In genomic region chr1:244461254-244462071, GRCh38 we compare ENCODE assay signal across 1 cellular context.
TF ChIP-seq lines count a peak whose summit lies in the region.

A gene with protein sequence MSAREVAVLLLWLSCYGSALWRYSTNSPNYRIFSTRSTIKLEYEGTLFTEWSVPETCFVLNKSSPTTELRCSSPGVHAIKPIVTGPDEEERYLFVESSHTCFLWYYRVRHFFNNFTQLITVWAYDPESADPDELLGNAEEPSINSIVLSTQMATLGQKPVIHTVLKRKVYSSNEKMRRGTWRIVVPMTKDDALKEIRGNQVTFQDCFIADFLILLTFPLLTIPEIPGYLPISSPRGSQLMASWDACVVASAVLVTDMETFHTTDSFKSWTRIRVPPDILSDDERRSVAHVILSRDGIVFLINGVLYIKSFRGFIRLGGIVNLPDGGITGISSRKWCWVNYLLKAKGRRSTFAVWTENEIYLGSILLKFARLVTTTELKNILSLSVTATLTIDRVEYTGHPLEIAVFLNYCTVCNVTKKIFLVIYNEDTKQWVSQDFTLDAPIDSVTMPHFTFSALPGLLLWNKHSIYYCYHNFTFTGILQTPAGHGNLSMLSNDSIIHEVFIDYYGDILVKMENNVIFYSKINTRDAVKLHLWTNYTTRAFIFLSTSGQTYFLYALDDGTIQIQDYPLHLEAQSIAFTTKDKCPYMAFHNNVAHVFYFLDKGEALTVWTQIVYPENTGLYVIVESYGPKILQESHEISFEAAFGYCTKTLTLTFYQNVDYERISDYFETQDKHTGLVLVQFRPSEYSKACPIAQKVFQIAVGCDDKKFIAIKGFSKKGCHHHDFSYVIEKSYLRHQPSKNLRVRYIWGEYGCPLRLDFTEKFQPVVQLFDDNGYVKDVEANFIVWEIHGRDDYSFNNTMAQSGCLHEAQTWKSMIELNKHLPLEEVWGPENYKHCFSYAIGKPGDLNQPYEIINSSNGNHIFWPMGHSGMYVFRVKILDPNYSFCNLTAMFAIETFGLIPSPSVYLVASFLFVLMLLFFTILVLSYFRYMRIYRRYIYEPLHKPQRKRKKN (plus strand): TSS chr1:244461273. CDS start chr1:244461430, 157 bp downstream.

TF ChIP-seq in HEK293, 187 proteins besides CTCF, POLR2A, EP300 and RAD21 (continued from another document and continues in another):
- TF ChIP-seq, protein P1, sequence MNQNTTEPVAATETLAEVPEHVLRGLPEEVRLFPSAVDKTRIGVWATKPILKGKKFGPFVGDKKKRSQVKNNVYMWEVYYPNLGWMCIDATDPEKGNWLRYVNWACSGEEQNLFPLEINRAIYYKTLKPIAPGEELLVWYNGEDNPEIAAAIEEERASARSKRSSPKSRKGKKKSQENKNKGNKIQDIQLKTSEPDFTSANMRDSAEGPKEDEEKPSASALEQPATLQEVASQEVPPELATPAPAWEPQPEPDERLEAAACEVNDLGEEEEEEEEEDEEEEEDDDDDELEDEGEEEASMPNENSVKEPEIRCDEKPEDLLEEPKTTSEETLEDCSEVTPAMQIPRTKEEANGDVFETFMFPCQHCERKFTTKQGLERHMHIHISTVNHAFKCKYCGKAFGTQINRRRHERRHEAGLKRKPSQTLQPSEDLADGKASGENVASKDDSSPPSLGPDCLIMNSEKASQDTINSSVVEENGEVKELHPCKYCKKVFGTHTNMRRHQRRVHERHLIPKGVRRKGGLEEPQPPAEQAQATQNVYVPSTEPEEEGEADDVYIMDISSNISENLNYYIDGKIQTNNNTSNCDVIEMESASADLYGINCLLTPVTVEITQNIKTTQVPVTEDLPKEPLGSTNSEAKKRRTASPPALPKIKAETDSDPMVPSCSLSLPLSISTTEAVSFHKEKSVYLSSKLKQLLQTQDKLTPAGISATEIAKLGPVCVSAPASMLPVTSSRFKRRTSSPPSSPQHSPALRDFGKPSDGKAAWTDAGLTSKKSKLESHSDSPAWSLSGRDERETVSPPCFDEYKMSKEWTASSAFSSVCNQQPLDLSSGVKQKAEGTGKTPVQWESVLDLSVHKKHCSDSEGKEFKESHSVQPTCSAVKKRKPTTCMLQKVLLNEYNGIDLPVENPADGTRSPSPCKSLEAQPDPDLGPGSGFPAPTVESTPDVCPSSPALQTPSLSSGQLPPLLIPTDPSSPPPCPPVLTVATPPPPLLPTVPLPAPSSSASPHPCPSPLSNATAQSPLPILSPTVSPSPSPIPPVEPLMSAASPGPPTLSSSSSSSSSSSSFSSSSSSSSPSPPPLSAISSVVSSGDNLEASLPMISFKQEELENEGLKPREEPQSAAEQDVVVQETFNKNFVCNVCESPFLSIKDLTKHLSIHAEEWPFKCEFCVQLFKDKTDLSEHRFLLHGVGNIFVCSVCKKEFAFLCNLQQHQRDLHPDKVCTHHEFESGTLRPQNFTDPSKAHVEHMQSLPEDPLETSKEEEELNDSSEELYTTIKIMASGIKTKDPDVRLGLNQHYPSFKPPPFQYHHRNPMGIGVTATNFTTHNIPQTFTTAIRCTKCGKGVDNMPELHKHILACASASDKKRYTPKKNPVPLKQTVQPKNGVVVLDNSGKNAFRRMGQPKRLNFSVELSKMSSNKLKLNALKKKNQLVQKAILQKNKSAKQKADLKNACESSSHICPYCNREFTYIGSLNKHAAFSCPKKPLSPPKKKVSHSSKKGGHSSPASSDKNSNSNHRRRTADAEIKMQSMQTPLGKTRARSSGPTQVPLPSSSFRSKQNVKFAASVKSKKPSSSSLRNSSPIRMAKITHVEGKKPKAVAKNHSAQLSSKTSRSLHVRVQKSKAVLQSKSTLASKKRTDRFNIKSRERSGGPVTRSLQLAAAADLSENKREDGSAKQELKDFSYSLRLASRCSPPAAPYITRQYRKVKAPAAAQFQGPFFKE (tag by site-specific recombination; IDR thresholded peaks at IDR 0.05; ENCODE audit: borderline replicate concordance) = no peak
- TF ChIP-seq INSM2 (tag by site-specific recombination; IDR thresholded peaks at IDR 0.05) (no peak), KLF7 (tag by site-specific recombination; IDR thresholded peaks at IDR 0.05; ENCODE audit: borderline replicate concordance) (0 out of 2 replicates have a peak, but pooled peaks have one; percentile 47), ZNF610 (tag by site-specific recombination; IDR thresholded peaks at IDR 0.05; ENCODE audit: borderline replicate concordance) (peak; percentile 48; the same call in 1 of the 2 replicates), GLIS2 (tag by site-specific recombination; IDR thresholded peaks at IDR 0.05) (peak; percentile 96), ZNF324 (tag by site-specific recombination; IDR thresholded peaks at IDR 0.05) (no peak), ZIC2 (tag by site-specific recombination; IDR thresholded peaks at IDR 0.05) (peak; percentile 47), KLF10 (tag by site-specific recombination; IDR thresholded peaks at IDR 0.05) (no peak), ZNF146 (tag by site-specific recombination; IDR thresholded peaks at IDR 0.05) (peak; percentile 36; the same call in 1 of the 2 replicates), ZNF221 (tag by site-specific recombination; IDR thresholded peaks at IDR 0.05; ENCODE audit: borderline replicate concordance) (no peak), ZNF529 (tag by site-specific recombination; IDR thresholded peaks at IDR 0.05; ENCODE audit: insufficient replicate concordance) (no peak), KLF8 (tag by site-specific recombination; IDR thresholded peaks at IDR 0.05) (peak; percentile 81; the same call in 1 of the 2 replicates), ZNF416 (tag by site-specific recombination; IDR thresholded peaks at IDR 0.05) (no peak), ZNF132 (tag by site-specific recombination; IDR thresholded peaks at IDR 0.05; ENCODE audit: borderline replicate concordance) (no peak), ZNF404 (tag by site-specific recombination; IDR thresholded peaks at IDR 0.05) (no peak), ZFHX2 (tag by site-specific recombination; conservative IDR thresholded peaks at IDR 0.05) (peak; percentile 96), ZBTB1 (tag by site-specific recombination; IDR thresholded peaks at IDR 0.05) (no peak), KLF1 (tag by site-specific recombination; IDR thresholded peaks at IDR 0.05) (peak; percentile 89)
- TF ChIP-seq, protein P2, sequence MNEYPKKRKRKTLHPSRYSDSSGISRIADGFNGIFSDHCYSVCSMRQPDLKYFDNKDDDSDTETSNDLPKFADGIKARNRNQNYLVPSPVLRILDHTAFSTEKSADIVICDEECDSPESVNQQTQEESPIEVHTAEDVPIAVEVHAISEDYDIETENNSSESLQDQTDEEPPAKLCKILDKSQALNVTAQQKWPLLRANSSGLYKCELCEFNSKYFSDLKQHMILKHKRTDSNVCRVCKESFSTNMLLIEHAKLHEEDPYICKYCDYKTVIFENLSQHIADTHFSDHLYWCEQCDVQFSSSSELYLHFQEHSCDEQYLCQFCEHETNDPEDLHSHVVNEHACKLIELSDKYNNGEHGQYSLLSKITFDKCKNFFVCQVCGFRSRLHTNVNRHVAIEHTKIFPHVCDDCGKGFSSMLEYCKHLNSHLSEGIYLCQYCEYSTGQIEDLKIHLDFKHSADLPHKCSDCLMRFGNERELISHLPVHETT (tag by site-specific recombination; IDR thresholded peaks at IDR 0.05) = 0 out of 2 replicates have a peak, but pooled peaks have one; percentile 41
- TF ChIP-seq, protein P3, sequence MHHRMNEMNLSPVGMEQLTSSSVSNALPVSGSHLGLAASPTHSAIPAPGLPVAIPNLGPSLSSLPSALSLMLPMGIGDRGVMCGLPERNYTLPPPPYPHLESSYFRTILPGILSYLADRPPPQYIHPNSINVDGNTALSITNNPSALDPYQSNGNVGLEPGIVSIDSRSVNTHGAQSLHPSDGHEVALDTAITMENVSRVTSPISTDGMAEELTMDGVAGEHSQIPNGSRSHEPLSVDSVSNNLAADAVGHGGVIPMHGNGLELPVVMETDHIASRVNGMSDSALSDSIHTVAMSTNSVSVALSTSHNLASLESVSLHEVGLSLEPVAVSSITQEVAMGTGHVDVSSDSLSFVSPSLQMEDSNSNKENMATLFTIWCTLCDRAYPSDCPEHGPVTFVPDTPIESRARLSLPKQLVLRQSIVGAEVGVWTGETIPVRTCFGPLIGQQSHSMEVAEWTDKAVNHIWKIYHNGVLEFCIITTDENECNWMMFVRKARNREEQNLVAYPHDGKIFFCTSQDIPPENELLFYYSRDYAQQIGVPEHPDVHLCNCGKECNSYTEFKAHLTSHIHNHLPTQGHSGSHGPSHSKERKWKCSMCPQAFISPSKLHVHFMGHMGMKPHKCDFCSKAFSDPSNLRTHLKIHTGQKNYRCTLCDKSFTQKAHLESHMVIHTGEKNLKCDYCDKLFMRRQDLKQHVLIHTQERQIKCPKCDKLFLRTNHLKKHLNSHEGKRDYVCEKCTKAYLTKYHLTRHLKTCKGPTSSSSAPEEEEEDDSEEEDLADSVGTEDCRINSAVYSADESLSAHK (tag by site-specific recombination; IDR thresholded peaks at IDR 0.05) = no peak
- TF ChIP-seq, protein P4, sequence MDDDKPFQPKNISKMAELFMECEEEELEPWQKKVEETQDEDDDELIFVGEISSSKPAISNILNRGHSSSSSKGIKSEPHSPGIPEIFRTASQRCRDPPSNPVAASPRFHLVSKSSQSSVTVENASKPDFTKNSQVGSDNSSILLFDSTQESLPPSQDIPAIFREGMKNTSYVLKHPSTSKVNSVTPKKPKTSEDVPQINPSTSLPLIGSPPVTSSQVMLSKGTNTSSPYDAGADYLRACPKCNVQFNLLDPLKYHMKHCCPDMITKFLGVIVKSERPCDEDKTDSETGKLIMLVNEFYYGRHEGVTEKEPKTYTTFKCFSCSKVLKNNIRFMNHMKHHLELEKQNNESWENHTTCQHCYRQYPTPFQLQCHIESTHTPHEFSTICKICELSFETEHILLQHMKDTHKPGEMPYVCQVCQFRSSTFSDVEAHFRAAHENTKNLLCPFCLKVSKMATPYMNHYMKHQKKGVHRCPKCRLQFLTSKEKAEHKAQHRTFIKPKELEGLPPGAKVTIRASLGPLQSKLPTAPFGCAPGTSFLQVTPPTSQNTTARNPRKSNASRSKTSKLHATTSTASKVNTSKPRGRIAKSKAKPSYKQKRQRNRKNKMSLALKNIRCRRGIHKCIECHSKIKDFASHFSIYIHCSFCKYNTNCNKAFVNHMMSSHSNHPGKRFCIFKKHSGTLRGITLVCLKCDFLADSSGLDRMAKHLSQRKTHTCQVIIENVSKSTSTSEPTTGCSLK (tag by site-specific recombination; IDR thresholded peaks at IDR 0.05) = no peak
- TF ChIP-seq, protein P5, sequence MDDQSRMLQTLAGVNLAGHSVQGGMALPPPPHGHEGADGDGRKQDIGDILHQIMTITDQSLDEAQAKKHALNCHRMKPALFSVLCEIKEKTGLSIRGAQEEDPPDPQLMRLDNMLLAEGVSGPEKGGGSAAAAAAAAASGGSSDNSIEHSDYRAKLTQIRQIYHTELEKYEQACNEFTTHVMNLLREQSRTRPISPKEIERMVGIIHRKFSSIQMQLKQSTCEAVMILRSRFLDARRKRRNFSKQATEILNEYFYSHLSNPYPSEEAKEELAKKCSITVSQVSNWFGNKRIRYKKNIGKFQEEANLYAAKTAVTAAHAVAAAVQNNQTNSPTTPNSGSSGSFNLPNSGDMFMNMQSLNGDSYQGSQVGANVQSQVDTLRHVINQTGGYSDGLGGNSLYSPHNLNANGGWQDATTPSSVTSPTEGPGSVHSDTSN (CRISPR knock-in tag; IDR thresholded peaks at IDR 0.05) = no peak
- TF ChIP-seq, protein P6, sequence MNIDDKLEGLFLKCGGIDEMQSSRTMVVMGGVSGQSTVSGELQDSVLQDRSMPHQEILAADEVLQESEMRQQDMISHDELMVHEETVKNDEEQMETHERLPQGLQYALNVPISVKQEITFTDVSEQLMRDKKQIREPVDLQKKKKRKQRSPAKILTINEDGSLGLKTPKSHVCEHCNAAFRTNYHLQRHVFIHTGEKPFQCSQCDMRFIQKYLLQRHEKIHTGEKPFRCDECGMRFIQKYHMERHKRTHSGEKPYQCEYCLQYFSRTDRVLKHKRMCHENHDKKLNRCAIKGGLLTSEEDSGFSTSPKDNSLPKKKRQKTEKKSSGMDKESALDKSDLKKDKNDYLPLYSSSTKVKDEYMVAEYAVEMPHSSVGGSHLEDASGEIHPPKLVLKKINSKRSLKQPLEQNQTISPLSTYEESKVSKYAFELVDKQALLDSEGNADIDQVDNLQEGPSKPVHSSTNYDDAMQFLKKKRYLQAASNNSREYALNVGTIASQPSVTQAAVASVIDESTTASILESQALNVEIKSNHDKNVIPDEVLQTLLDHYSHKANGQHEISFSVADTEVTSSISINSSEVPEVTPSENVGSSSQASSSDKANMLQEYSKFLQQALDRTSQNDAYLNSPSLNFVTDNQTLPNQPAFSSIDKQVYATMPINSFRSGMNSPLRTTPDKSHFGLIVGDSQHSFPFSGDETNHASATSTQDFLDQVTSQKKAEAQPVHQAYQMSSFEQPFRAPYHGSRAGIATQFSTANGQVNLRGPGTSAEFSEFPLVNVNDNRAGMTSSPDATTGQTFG (tag by site-specific recombination; IDR thresholded peaks at IDR 0.05; ENCODE audit: borderline replicate concordance) = no peak
- TF ChIP-seq, protein P7, sequence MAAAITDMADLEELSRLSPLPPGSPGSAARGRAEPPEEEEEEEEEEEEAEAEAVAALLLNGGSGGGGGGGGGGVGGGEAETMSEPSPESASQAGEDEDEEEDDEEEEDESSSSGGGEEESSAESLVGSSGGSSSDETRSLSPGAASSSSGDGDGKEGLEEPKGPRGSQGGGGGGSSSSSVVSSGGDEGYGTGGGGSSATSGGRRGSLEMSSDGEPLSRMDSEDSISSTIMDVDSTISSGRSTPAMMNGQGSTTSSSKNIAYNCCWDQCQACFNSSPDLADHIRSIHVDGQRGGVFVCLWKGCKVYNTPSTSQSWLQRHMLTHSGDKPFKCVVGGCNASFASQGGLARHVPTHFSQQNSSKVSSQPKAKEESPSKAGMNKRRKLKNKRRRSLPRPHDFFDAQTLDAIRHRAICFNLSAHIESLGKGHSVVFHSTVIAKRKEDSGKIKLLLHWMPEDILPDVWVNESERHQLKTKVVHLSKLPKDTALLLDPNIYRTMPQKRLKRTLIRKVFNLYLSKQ (tag by site-specific recombination; IDR thresholded peaks at IDR 0.05; ENCODE audit: borderline replicate concordance) = no peak
